8 cellular contexts compared by ENCODE assay signal in the genomic region with DNA sequence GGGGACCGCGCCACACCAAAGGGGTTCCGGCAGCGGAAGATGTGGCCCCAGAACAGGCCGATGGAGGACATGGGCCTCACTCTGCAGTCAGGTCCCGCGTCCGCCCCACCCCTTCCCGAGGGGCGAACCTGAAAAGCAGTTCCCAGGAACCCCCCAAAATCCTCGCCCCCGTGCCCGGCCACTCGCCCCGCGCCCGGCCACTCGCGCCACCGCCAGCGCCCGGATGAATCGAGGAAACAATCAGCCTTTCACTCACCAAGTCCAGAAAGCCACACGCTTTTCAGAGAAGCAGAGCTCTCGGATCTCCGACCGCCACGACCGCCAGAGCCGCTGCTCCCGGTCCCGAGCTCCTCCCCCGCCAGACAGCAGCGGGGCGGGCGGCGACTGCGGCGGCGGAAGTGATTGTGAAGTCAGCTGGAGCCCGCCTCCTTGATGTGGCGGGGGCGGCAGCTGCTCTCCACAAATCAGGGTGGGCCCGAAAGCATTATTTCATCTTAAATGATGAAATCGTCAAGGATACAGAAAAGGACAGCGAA. TPM values are rescaled to one million over a fixed set of nuclear protein-coding genes. Genes with fewer than 3 reads are reported as not detected.
DNase-seq lines count a peak whose midpoint lies in the region; ATAC-seq and TF ChIP-seq lines count a peak whose summit lies in the region.

A gene with protein sequence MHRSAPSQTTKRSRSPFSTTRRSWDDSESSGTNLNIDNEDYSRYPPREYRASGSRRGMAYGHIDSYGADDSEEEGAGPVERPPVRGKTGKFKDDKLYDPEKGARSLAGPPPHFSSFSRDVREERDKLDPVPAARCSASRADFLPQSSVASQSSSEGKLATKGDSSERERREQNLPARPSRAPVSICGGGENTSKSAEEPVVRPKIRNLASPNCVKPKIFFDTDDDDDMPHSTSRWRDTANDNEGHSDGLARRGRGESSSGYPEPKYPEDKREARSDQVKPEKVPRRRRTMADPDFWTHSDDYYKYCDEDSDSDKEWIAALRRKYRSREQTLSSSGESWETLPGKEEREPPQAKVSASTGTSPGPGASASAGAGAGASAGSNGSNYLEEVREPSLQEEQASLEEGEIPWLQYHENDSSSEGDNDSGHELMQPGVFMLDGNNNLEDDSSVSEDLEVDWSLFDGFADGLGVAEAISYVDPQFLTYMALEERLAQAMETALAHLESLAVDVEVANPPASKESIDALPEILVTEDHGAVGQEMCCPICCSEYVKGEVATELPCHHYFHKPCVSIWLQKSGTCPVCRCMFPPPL (minus strand): TSS at position 338 of the 536 bp plus-strand sequence. CDS start 2,380 bp downstream, outside the sequence.

- H3K27me3 ChIP-seq in gastrocnemius medialis, result peaks cover 0 to 2% (median 0%) of the 10 kb centered on the region in 3 donors

- H3K27ac ChIP-seq in gastrocnemius medialis, result peak within 1 kb of the TSS; percentile 67 to 78 (median 74)

- peak; percentile 46 to 59 for TF ChIP-seq POLR2A in gastrocnemius medialis (IDR thresholded peaks at IDR 0.05)

- peaks cover 43% of the 10 kb centered on the region for H3K36me3 Mint-ChIP-seq in brain

- intact Hi-C loops in gastrocnemius medialis (cut with DNase I; ENCODE audit: low total_unique reads), result loop anchor here (2.0 kb wide), 1 partner anchor 336 kb away; a partner anchor contains a TSS

- in situ Hi-C loops in GM13977 (cut with MboI; ENCODE audit: low pct_unique_long_range_greater_than_20kb, low sequenced_read_pairs, unreplicated experiment), result no loop called here
- in situ Hi-C loops in gastrocnemius medialis (cut with MboI; ENCODE audit: low sequenced_read_pairs in 4 of 4), result no loop called here

- H3K4me3 Mint-ChIP-seq in brain, result peak within 1 kb of the TSS; percentile 83 to 90 (median 85)

- no peaks in the 10 kb centered on the region for H3K4me1 ChIP-seq in gastrocnemius medialis

- H3K27ac Mint-ChIP-seq in brain, result peak within 1 kb of the TSS; percentile 70 to 98 (median 95)

- H3K9me3 ChIP-seq in gastrocnemius medialis, result peaks cover 0 to 3% (median 0%) of the 10 kb centered on the region in 3 donors

- peaks cover 52% of the 10 kb centered on the region for H3K4me1 Mint-ChIP-seq in brain

- no peak for TF ChIP-seq CTCF in GM13977 (IDR thresholded peaks at IDR 0.05; ENCODE audit: extremely low read depth, insufficient read depth, missing control alignments)
- no peak for TF ChIP-seq CTCF in brain (conservative IDR thresholded peaks at IDR 0.05)
- TF ChIP-seq CTCF in gastrocnemius medialis (IDR thresholded peaks at IDR 0.05 in 4 of 5, conservative IDR thresholded peaks at IDR 0.05 in 1 of 5), result no peak

- peak; percentile 79 for DNase-seq in GM13977 (ENCODE audit: low spot score)
- peak; percentile 54 for DNase-seq in NCI-H1694 treated with DMSO at 0.1 percent for 48 hours (lab: John Stamatoyannopoulos, UW)
- peak; percentile 45 for DNase-seq in UCSD-AML1 (lab: John Stamatoyannopoulos, UW; ENCODE audit: unreplicated experiment)
- DNase-seq in gastrocnemius medialis, result peak; percentile 31 to 47

- H3K9me3 Mint-ChIP-seq in brain, result peaks cover 2 to 22% (median 3%) of the 10 kb centered on the region in 5 experiments

- peak within 1 kb of the TSS; percentile 73 for H3K4me3 ChIP-seq in iPS-11a (ENCODE audit: low read depth, low read length)
- H3K4me3 ChIP-seq in gastrocnemius medialis, result peak within 1 kb of the TSS; percentile 59 to 81 (median 70)

- H3K27me3 Mint-ChIP-seq in brain, result peaks cover 7% of the 10 kb centered on the region

- peak; percentile 74 for ATAC-seq in HG02840 (IDR thresholded peaks at IDR 0.05; ENCODE audit: low FRiP score, unreplicated experiment)
- peak; percentile 76 to 85 for ATAC-seq in gastrocnemius medialis
- ATAC-seq in GM18870 (IDR thresholded peaks at IDR 0.05; ENCODE audit: unreplicated experiment), result no peak

- no peaks in the 10 kb centered on the region for H3K36me3 ChIP-seq in gastrocnemius medialis

RNA-seq across cellular contexts. Expression of the gene that starts here (rescaled TPM):
- 105 TPM for polyA plus RNA-seq in brain (ENCODE audit: insufficient read depth, low read depth, low replicate concordance)
- 1 to 10 TPM; 2.5 to 9.6 (median 7.6) TPM for total RNA-seq in gastrocnemius medialis
